1 cellular context compared by ENCODE assay signal in the genomic region with DNA sequence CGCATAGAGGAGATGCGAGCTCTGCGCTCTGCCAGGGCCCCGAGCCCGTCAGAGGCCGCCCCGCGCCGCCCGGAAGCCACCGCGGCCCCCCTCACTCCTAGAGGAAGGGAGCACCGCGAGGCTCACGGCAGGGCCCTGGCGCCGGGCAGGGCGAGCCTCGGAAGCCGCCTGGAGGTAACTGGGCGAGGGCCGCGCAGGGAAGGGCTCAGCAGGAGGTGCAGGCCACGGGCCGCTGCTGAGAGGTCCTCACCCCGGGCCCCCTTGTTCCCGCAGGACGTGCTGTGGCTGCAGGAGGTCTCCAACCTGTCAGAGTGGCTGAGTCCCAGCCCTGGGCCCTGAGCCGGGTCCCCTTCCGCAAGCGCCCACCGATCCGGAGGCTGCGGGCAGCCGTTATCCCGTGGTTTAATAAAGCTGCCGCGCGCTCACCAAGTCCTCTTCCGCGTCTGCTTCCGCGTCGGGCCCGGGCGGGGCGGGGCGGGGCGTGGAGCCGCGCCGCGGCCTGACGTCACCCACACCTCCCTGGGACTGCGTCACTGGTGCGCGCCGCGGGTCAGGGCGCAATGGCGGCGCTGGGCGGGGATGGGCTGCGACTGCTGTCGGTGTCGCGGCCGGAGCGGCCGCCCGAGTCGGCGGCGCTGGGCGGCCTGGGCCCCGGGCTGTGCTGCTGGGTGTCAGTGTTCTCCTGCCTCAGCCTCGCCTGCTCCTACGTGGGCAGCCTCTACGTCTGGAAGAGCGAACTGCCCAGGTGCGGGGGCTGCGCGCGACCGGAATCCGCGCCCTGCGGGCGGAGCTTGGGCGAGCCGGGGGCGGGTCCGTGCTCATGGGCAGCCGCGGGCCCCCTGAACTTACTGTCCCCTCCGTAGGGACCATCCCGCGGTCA.
A peak's percentile ranks its signal among the peaks of the same experiment; 100 is the strongest.
TF ChIP-seq lines count a peak whose summit lies in the region.

A gene with protein sequence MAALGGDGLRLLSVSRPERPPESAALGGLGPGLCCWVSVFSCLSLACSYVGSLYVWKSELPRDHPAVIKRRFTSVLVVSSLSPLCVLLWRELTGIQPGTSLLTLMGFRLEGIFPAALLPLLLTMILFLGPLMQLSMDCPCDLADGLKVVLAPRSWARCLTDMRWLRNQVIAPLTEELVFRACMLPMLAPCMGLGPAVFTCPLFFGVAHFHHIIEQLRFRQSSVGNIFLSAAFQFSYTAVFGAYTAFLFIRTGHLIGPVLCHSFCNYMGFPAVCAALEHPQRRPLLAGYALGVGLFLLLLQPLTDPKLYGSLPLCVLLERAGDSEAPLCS (plus strand): TSS at position 546 of the 880 bp plus-strand sequence. CDS start 15 bp downstream, at position 561.

TF ChIP-seq in HCT116, 20 proteins besides CTCF, POLR2A, EP300 and RAD21 (continued from another document):
- TF ChIP-seq MAX (IDR thresholded peaks at IDR 0.05) (peak; percentile 76), ZFX (IDR thresholded peaks at IDR 0.05) (peak; percentile 94), EZH2phosphoT487 (IDR thresholded peaks at IDR 0.05; ENCODE audit: borderline replicate concordance) (no peak), POLR2AphosphoS5 (IDR thresholded peaks at IDR 0.05; ENCODE audit: low read depth, low read length) (peak; percentile 89), ZBTB33 (IDR thresholded peaks at IDR 0.05; ENCODE audit: extremely low read depth, insufficient replicate concordance, low read length) (no peak), REST (IDR thresholded peaks at IDR 0.05; ENCODE audit: low read depth) (no peak), YY1 (IDR thresholded peaks at IDR 0.05; ENCODE audit: extremely low read depth, insufficient replicate concordance, low read depth, low read length) (peak; percentile 97)
- TF ChIP-seq, protein P1, sequence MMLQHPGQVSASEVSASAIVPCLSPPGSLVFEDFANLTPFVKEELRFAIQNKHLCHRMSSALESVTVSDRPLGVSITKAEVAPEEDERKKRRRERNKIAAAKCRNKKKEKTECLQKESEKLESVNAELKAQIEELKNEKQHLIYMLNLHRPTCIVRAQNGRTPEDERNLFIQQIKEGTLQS (IDR thresholded peaks at IDR 0.05): no peak
